In the genomic region with DNA sequence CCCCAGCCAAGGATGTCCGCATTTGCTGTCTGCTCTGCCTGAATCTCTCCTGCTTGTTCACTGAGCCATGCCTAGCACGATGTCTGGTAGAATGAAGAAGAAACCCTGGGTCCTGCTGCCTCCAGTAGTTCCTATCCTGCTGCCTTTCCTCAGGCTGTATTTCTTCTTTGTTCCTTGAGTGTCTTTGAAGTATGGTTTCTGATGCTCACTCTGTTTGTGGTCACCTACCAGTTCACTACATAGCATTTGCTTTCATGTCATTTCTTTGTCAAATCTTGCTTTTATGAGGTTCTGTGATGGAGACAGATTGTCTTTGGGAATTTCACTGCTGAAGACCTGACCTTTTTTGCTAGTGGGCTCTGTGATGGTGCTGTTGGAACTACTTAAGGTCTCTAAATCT, we compare ENCODE assay signal across 1 cellular context.
TF ChIP-seq lines count a peak whose summit lies in the region.

No MANE protein-coding gene starts in this region.

TF ChIP-seq in HEK293, 187 proteins besides CTCF, POLR2A, EP300 and RAD21 (continued from another document):
- TF ChIP-seq, protein P1, sequence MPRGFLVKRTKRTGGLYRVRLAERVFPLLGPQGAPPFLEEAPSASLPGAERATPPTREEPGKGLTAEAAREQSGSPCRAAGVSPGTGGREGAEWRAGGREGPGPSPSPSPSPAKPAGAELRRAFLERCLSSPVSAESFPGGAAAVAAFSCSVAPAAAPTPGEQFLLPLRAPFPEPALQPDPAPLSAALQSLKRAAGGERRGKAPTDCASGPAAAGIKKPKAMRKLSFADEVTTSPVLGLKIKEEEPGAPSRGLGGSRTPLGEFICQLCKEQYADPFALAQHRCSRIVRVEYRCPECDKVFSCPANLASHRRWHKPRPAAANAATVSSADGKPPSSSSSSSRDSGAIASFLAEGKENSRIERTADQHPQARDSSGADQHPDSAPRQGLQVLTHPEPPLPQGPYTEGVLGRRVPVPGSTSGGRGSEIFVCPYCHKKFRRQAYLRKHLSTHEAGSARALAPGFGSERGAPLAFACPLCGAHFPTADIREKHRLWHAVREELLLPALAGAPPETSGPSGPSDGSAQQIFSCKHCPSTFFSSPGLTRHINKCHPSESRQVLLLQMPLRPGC (tag by site-specific recombination; IDR thresholded peaks at IDR 0.05): no peak
- 0 out of 2 replicates have a peak, but pooled peaks have one; percentile 17 for TF ChIP-seq ZBTB17 (tag by site-specific recombination; IDR thresholded peaks at IDR 0.05)
